15 cellular contexts compared by ENCODE assay signal in genomic region chr12:77070382-77071294, GRCh38. TPM values are rescaled to one million over a fixed set of nuclear protein-coding genes. Genes with fewer than 3 reads are reported as not detected.
DNase-seq lines count a peak whose midpoint lies in the region; ATAC-seq lines count a peak whose summit lies in the region.
"Had no signal": no experiment of that assay in that cellular context is flagged by ENCODE, and none has a peak within 500 bp of the region (broad histone marks: within the 10 kb centered on the region; RNA-seq: fewer than 3 reads in every experiment).

No MANE protein-coding gene starts in this region.

- no peak overlapping the region for H3K4me3 Mint-ChIP-seq in T-helper 2 cell treated with Interferon-gamma antibody and Interleukin-4, amounts not matched to agents 5 μg/mL and 100 μg/mL, for 36 hours

- peak overlapping the region; percentile 17 for H3K4me3 ChIP-seq in Jurkat, Clone E6-1 (ENCODE audit: low read length)
- H3K4me3 ChIP-seq: lung had no signal

- peaks cover 8% of the 10 kb centered on the region for H3K4me1 Mint-ChIP-seq in T-helper 2 cell treated with Interferon-gamma antibody and Interleukin-4, amounts not matched to agents 5 μg/mL and 100 μg/mL, for 36 hours (ENCODE audit: low read depth)

- H3K36me3 Mint-ChIP-seq in T-helper 2 cell treated with Interferon-gamma antibody and Interleukin-4, amounts not matched to agents 5 μg/mL and 100 μg/mL, for 36 hours (ENCODE audit: low read depth), result no peaks in the 10 kb centered on the region

- ATAC-seq in GM18499 (IDR thresholded peaks at IDR 0.05; ENCODE audit: insufficient read depth, unreplicated experiment) (peak; percentile 65), GM19467 (IDR thresholded peaks at IDR 0.05; ENCODE audit: unreplicated experiment) (peak; percentile 77), HG02943 (IDR thresholded peaks at IDR 0.05; ENCODE audit: low read depth, unreplicated experiment) (peak; percentile 78)

- H3K27ac Mint-ChIP-seq in T-helper 2 cell treated with Interferon-gamma antibody and Interleukin-4, amounts not matched to agents 5 μg/mL and 100 μg/mL, for 36 hours, result no peak overlapping the region

- H3K9me3 Mint-ChIP-seq in T-helper 2 cell treated with Interferon-gamma antibody and Interleukin-4, amounts not matched to agents 5 μg/mL and 100 μg/mL, for 36 hours, result no peaks in the 10 kb centered on the region

- H3K27me3 Mint-ChIP-seq in T-helper 2 cell treated with Interferon-gamma antibody and Interleukin-4, amounts not matched to agents 5 μg/mL and 100 μg/mL, for 36 hours (ENCODE audit: low read depth), result peaks cover 21% of the 10 kb centered on the region

- peak; percentile 90 for DNase-seq in Jurkat, Clone E6-1 (ENCODE audit: low read depth, low spot score)
- DNase-seq in T-helper 2 cell treated with Interferon-gamma antibody and Interleukin-4, amounts not matched to agents 5 μg/mL and 100 μg/mL, for 36 hours (ENCODE audit: low spot score), result no peak
- DNase-seq in NCI-H2029 (lab: John Stamatoyannopoulos, UW) (no peak), amygdala (lab: John Stamatoyannopoulos, UW) (no peak)
- no peak for DNase-seq in activated CD8-positive, alpha-beta memory T cell treated with anti-CD3 and anti-CD28 coated beads, Interleukin-2, amount 50 U/mL, for 48 hours
- DNase-seq: activated CD4-positive, CD25-positive, alpha-beta regulatory T cell; activated naive CD4-positive, alpha-beta T cell; AML-193; foreskin melanocyte; NCI-H1930; retina had no signal

RNA-seq across cellular contexts. Expression of gene E2F7, which starts 5.3 kb away (rescaled TPM):
- polyA plus RNA-seq in Jurkat, Clone E6-1 (2012; ENCODE audit: insufficient read depth, insufficient read length), result 15.0 TPM
